In the genomic region with DNA sequence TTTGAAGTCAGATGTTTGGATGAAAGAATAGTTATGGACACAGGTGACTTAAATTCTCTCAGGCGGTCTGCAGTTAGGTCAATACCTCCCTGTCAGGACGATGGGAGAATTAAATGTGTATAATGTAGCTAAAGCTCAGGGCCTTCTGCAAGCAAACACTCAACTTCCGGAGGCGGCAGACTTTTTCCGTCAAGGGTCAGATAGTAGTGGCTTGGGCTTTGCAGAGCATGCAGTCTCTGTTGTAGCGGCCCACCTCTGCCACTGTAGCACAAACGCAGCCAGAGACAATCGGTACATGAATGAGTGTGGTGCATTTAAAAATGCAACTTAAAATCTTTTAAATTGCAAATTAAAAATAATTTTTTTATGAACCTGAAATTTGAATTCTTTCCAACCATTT, we compare ENCODE assay signal across 1 cellular context.
TF ChIP-seq lines count a peak whose summit lies in the region.

No MANE protein-coding gene starts in this region.

TF ChIP-seq in WTC11, 78 proteins besides CTCF, POLR2A, EP300 and RAD21 (continued from another document):
- TF ChIP-seq, protein P1, sequence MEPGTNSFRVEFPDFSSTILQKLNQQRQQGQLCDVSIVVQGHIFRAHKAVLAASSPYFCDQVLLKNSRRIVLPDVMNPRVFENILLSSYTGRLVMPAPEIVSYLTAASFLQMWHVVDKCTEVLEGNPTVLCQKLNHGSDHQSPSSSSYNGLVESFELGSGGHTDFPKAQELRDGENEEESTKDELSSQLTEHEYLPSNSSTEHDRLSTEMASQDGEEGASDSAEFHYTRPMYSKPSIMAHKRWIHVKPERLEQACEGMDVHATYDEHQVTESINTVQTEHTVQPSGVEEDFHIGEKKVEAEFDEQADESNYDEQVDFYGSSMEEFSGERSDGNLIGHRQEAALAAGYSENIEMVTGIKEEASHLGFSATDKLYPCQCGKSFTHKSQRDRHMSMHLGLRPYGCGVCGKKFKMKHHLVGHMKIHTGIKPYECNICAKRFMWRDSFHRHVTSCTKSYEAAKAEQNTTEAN (CRISPR knock-in tag; IDR thresholded peaks at IDR 0.05): no peak
- TF ChIP-seq, protein P2, sequence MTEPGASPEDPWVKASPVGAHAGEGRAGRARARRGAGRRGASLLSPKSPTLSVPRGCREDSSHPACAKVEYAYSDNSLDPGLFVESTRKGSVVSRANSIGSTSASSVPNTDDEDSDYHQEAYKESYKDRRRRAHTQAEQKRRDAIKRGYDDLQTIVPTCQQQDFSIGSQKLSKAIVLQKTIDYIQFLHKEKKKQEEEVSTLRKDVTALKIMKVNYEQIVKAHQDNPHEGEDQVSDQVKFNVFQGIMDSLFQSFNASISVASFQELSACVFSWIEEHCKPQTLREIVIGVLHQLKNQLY (CRISPR knock-in tag; IDR thresholded peaks at IDR 0.05): no peak
